ENCODE assay signal across 17 cellular contexts in the genomic region with DNA sequence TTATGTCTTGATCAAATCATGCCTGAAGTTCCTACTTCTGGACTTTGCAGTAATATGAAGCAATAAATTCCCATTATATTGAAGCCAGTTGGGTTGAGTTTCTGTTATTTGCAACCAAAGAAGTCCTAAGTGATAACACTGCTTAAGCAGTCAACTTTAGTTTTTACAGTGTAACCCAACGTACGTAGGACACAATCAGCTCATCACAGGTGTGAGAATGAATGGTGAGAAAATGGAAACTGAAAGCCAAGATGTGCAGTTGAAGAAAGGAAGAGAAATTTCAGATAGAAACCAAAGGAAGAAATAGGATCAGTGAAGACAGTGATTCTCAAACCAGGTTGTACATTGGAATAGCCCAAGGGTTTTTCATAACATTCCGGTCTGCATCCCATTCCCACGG.
A peak's percentile ranks its signal among the peaks of the same experiment; 100 is the strongest.
DNase-seq lines count a peak whose midpoint lies in the region; ATAC-seq and TF ChIP-seq lines count a peak whose summit lies in the region.
"Had no signal": no experiment of that assay in that cellular context is flagged by ENCODE, and none has a peak within 500 bp of the region (broad histone marks: within the 10 kb centered on the region; RNA-seq: fewer than 3 reads in every experiment).

No MANE protein-coding gene starts in this region.

- POLR2A ChIA-PET in T-cell (lab: Charles Lee) = interaction anchor here in 1 of 2 donors (0.6 kb wide), 1 partner anchor 16 kb away, joined by 3 read pairs; no protein-coding TSS in a partner anchor

- H3K36me3 Mint-ChIP-seq in activated T-cell treated with anti-CD3 and anti-CD28 coated beads, Interleukin-2, amount 50 U/mL, for 72 hours (ENCODE audit: insufficient read depth in 2 of 2) = peaks cover 0 to 2% of the 10 kb centered on the region in 2 donors
- H3K36me3 Mint-ChIP-seq in T-cell = no peaks in the 10 kb centered on the region

- ATAC-seq in activated T-cell treated with anti-CD3 and anti-CD28 coated beads, Interleukin-2, amount 50 U/mL, for 72 hours (replicated peaks in 1 of 2) = peak; percentile 52 to 73
- ATAC-seq in GM21367 (IDR thresholded peaks at IDR 0.05; ENCODE audit: unreplicated experiment) = peak; percentile 66
- peak in 2 of 4 experiments; percentile 28 to 31 for ATAC-seq in T-cell (replicated peaks in 1 of 4)
- peak; percentile 35 for ATAC-seq in stimulated activated naive CD8-positive, alpha-beta T cell treated with anti-CD3 and anti-CD28 coated beads, Interleukin-15, Interleukin-2, amounts not matched to agents 100 U/mL and 50 U/mL, for 24 hours
- no peak for ATAC-seq in left lung
- ATAC-seq: right lobe of liver had no signal

- H3K27ac ChIP-seq in left lung = no peak overlapping the region
- H3K27ac ChIP-seq: right lobe of liver, uterus had no signal

- no peaks in the 10 kb centered on the region for H3K9me3 ChIP-seq in left lung
- H3K9me3 ChIP-seq: right lobe of liver, uterus had no signal

- TF ChIP-seq CTCF in left lung (IDR thresholded peaks at IDR 0.05) = no peak

- H3K4me3 Mint-ChIP-seq in activated T-cell treated with anti-CD3 and anti-CD28 coated beads, Interleukin-2, amount 50 U/mL, for 72 hours = peak overlapping the region in 1 of 2 donors; percentile 14
- peak overlapping the region in 2 of 3 donors; percentile 2 to 54 for H3K4me3 Mint-ChIP-seq in T-cell
- H3K4me3 Mint-ChIP-seq: CD14-positive monocyte had no signal

- intact Hi-C loops in left lung (cut with DNase I) = no loop called here

- no peaks in the 10 kb centered on the region for H3K4me1 ChIP-seq in left lung
- H3K4me1 ChIP-seq: uterus had no signal

- H3K4me3 ChIP-seq in left lung = no peak overlapping the region
- H3K4me3 ChIP-seq: right lobe of liver, uterus had no signal

- peaks cover 1 to 7% of the 10 kb centered on the region in 2 donors for H3K9me3 Mint-ChIP-seq in activated T-cell treated with anti-CD3 and anti-CD28 coated beads, Interleukin-2, amount 50 U/mL, for 72 hours
- H3K9me3 Mint-ChIP-seq in T-cell = peaks cover 0 to 11% (median 8%) of the 10 kb centered on the region in 3 donors

- peak overlapping the region; percentile 2 for H3K27ac Mint-ChIP-seq in activated T-cell treated with anti-CD3 and anti-CD28 coated beads, Interleukin-2, amount 50 U/mL, for 72 hours
- H3K27ac Mint-ChIP-seq in T-cell = peak overlapping the region; percentile 80 to 85
- H3K27ac Mint-ChIP-seq: CD14-positive monocyte had no signal

- H3K36me3 ChIP-seq in left lung = no peaks in the 10 kb centered on the region
- H3K36me3 ChIP-seq: right lobe of liver, uterus had no signal

- H3K27me3 ChIP-seq in left lung = no peaks in the 10 kb centered on the region
- H3K27me3 ChIP-seq: right lobe of liver, uterus had no signal

- peaks cover 57% of the 10 kb centered on the region for H3K4me1 Mint-ChIP-seq in activated T-cell treated with anti-CD3 and anti-CD28 coated beads, Interleukin-2, amount 50 U/mL, for 72 hours (ENCODE audit: low read depth)
- H3K4me1 Mint-ChIP-seq in T-cell = peaks cover 71 to 83% (median 78%) of the 10 kb centered on the region in 3 donors

- CTCF ChIA-PET in T-cell (lab: Charles Lee) = interaction anchor here in 1 of 2 donors (0.6 kb wide), 1 partner anchor 1192 kb away, joined by 7 read pairs; no protein-coding TSS in a partner anchor

- H3K27me3 Mint-ChIP-seq in activated T-cell treated with anti-CD3 and anti-CD28 coated beads, Interleukin-2, amount 50 U/mL, for 72 hours (ENCODE audit: low read depth) = no peaks in the 10 kb centered on the region
- H3K27me3 Mint-ChIP-seq in T-cell = no peaks in the 10 kb centered on the region

- DNase-seq in activated T-cell treated with anti-CD3 and anti-CD28 coated beads, Interleukin-2, amount 50 U/mL, for 72 hours = no peak
- no peak for DNase-seq in activated T-cell treated with anti-CD3 and anti-CD28 coated beads, Interleukin-2, amount 50 U/mL, for 48 hours
- DNase-seq in T-cell (no peak), NCI-H510A treated with DMSO at 0.1 percent for 48 hours (lab: John Stamatoyannopoulos, UW) (no peak), NCI-H2107 (lab: John Stamatoyannopoulos, UW) (no peak), left lung (no peak)
- no peak for DNase-seq in stimulated activated naive CD8-positive, alpha-beta T cell treated with anti-CD3 and anti-CD28 coated beads, Interleukin-15, Interleukin-2, amounts not matched to agents 100 U/mL and 50 U/mL, for 24 hours
- DNase-seq: ACHN, DMS79, GOT3, NCI-H1105, NCI-H2171, right lobe of liver, RPMI8226, uterus had no signal
